In the genomic region with DNA sequence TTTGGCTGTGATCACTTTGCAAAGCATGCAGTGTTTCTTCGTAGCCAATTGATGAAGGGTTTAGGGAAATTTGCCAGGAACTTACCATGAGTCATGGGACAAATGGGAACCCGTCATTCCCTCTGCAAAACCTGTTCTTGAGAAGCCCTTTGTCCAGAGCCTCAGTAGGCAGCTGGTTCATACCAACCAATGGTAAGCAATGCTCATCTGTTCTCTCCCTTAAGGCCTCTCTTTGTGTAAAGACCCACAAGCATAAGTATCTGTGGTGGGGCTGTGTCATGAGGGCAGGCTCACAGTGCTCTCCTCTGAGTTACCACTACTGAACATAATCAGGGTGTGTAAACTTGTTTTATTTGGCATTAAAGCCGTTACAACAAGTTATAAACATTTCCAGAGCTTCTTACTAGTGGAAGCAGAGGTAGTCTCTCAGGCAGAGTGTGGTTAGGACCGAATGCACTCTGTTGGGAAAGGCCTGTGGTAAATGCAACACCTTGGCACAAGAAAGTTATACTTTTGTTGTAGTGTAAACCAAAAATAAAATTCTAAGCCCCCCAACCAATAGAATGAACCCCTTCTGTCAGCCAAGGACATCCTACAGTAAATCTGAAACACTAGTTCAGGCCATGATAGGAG, we compare ENCODE assay signal across 12 cellular contexts.
DNase-seq lines count a peak whose midpoint lies in the region; ATAC-seq and TF ChIP-seq lines count a peak whose summit lies in the region.
"Had no signal": no experiment of that assay in that cellular context is flagged by ENCODE, and none has a peak within 500 bp of the region (broad histone marks: within the 10 kb centered on the region; RNA-seq: fewer than 3 reads in every experiment).

No MANE protein-coding gene starts in this region.

- ATAC-seq in left ventricle myocardium superior (peak; percentile 85), GM21390 (IDR thresholded peaks at IDR 0.05; ENCODE audit: unreplicated experiment) (no peak)
- ATAC-seq: A549, T-helper 17 cell had no signal

- TF ChIP-seq CTCF in astrocyte of the spinal cord (IDR thresholded peaks at IDR 0.05; ENCODE audit: low read depth, low read length) (no peak), GM20000 (IDR thresholded peaks at IDR 0.05; ENCODE audit: extremely low read depth, missing control alignments) (no peak)

- no peak overlapping the region for H3K4me3 ChIP-seq in astrocyte of the spinal cord (ENCODE audit: low read depth, low read length)
- H3K4me3 ChIP-seq: A549 had no signal

- in situ Hi-C loops in astrocyte of the spinal cord (cut with HindIII; ENCODE audit: low sequenced_read_pairs): no loop called here

- DNase-seq in NCI-H2196 (lab: John Stamatoyannopoulos, UW; ENCODE audit: unreplicated experiment) (peak; percentile 25), NCI-H2196 treated with DMSO at 0.1 percent for 48 hours (lab: John Stamatoyannopoulos, UW; ENCODE audit: unreplicated experiment) (no peak), astrocyte of the spinal cord (ENCODE audit: low read depth, low spot score) (peak; percentile 72), left ventricle myocardium superior (no peak), stromal cell of bone marrow (ENCODE audit: low read depth) (peak; percentile 31), GM20000 (ENCODE audit: low spot score) (no peak), T-helper 1 cell (no peak)
- DNase-seq: NCI-H1930; stimulated activated CD4-positive, alpha-beta T cell treated with anti-CD3 and anti-CD28 coated beads, Interleukin-4, amount 100 ng/mL, for 4 hours; T-helper 17 cell had no signal

- intact Hi-C loops in left ventricle myocardium superior (cut with micrococcal nuclease): loop anchor here (5.0 kb wide), 1 partner anchor 1034 kb away; no protein-coding TSS in a partner anchor

Comparison
In these comparisons a context has a peak if more than half of its experiments do, and no peak if none do; other contexts are left out.
1. DNase-seq: peak in NCI-H2196 (single experiment), astrocyte of the spinal cord (single experiment) and stromal cell of bone marrow (single experiment); none in NCI-H2196 treated with DMSO at 0.1 percent for 48 hours (single experiment), left ventricle myocardium superior (single experiment), GM20000 (single experiment) and T-helper 1 cell (0 of 5).